21 cellular contexts compared by ENCODE assay signal in the genomic region with DNA sequence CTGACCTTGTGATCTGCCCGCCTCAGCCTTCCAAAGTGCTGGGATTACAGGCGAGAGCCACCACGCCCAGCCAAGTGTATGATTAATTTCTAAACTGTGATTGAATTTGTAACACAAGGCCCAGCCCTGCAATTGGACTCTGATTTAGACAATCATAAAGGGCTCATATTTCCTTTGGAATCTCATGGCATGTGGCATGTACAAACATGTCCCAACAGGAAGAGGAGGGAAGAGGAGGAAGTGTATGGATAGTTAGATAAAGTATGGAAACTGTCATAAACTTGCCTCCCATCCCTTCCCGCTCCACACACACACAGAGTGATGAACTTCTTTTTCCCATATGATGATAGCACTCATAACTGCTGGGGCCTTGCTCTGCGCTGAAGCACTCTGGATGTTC. TPM values are rescaled to one million over a fixed set of nuclear protein-coding genes. Genes with fewer than 3 reads are reported as not detected.
DNase-seq lines count a peak whose midpoint lies in the region; ATAC-seq and TF ChIP-seq lines count a peak whose summit lies in the region.
"Had no signal": no experiment of that assay in that cellular context is flagged by ENCODE, and none has a peak within 500 bp of the region (broad histone marks: within the 10 kb centered on the region; RNA-seq: fewer than 3 reads in every experiment).

No MANE protein-coding gene starts in this region.

- peak; percentile 78 for ATAC-seq in mucosa of descending colon
- no peak for ATAC-seq in HG02973 (IDR thresholded peaks at IDR 0.05; ENCODE audit: unreplicated experiment)

- intact Hi-C loops in mucosa of descending colon (cut with DNase I, micrococcal nuclease), result no loop called here

- no peaks in the 10 kb centered on the region for H3K36me3 ChIP-seq in mucosa of descending colon (ENCODE audit: low read depth)
- H3K36me3 ChIP-seq: SJSA1 had no signal

- no peaks in the 10 kb centered on the region for H3K9me3 ChIP-seq in mucosa of descending colon

- DNase-seq in HFF-Myc (ENCODE audit: extremely low read depth, low read depth), result peak; percentile 26
- peak; percentile 58 for DNase-seq in SW480 (ENCODE audit: low spot score)
- peak; percentile 18 for DNase-seq in fibroblast of pulmonary artery (ENCODE audit: low read depth)
- peak in 1 of 3 donors; percentile 56 for DNase-seq in mucosa of descending colon
- DNase-seq in activated gamma-delta T cell (lab: John Stamatoyannopoulos, UW), result no peak
- DNase-seq in Ammon's horn (ENCODE audit: low spot score), result no peak
- no peak for DNase-seq in 8988T
- DNase-seq: activated B cell treated with CpG ODN at 0.5 μM for 24 hours; activated naive CD8-positive, alpha-beta T cell treated with anti-CD3 and anti-CD28 coated beads, Interleukin-2, amount 10 ng/mL, durations not matched to agents 7 days and 5 days; CD8-positive, alpha-beta memory T cell; DMS79 treated with DMSO at 0.1 percent for 48 hours; hypothalamus; KBM-7; kidney glomerular epithelial cell; NCI-H1092 treated with DMSO at 0.1 percent for 48 hours; NCI-H2081 treated with DMSO at 0.1 percent for 48 hours; NCI-H526; OCI-M1; stimulated activated CD4-positive, alpha-beta T cell treated with anti-CD3 and anti-CD28 coated beads, Interleukin-2, amount 100 ng/mL, for 48 hours had no signal

- TF ChIP-seq CTCF in HFF-Myc (IDR thresholded peaks at IDR 0.05; ENCODE audit: low read depth, low read length, missing control alignments) (no peak), fibroblast of pulmonary artery (IDR thresholded peaks at IDR 0.05; ENCODE audit: low read length, missing control alignments) (no peak), mucosa of descending colon (IDR thresholded peaks at IDR 0.05) (no peak)

- H3K4me3 ChIP-seq in HFF-Myc (replicated peaks; ENCODE audit: low read depth, low read length) (no peak overlapping the region), fibroblast of pulmonary artery (replicated peaks; ENCODE audit: low read depth, low read length) (no peak overlapping the region), mucosa of descending colon (no peak overlapping the region)
- H3K4me3 ChIP-seq: SJSA1 had no signal

- H3K4me1 ChIP-seq in mucosa of descending colon (ENCODE audit: low read depth), result no peaks in the 10 kb centered on the region

RNA-seq across cellular contexts. Expression of a gene that starts 27.2 kb away (rescaled TPM):
- total RNA-seq in mucosa of descending colon, result 100 to 1,000 TPM in 1 of 3 donors, 10 to 100 TPM in 2; 11.3 to 129 (median 35.8) TPM

Comparison
In these comparisons a context has a peak if more than half of its experiments do, and no peak if none do; other contexts are left out.
1. DNase-seq: peak in HFF-Myc (single experiment), SW480 (single experiment) and fibroblast of pulmonary artery (single experiment); none in activated gamma-delta T cell (single experiment), Ammon's horn (single experiment) and 8988T (single experiment).